ENCODE assay signal across 1 cellular context in genomic region chr3:138875754-138876664, GRCh38.
TF ChIP-seq lines count a peak whose summit lies in the region.

No MANE protein-coding gene starts in this region.

TF ChIP-seq in K562, 482 proteins besides CTCF, POLR2A, EP300 and RAD21 (continued from another document and continues in another):
- TF ChIP-seq HMGXB4 (CRISPR knock-in tag; IDR thresholded peaks at IDR 0.05): no peak
- no peak for TF ChIP-seq RERE (CRISPR knock-in tag; IDR thresholded peaks at IDR 0.05; ENCODE audit: borderline replicate concordance)
- TF ChIP-seq ZNF408 (CRISPR knock-in tag; IDR thresholded peaks at IDR 0.05; ENCODE audit: low read depth): no peak
- no peak for TF ChIP-seq NELFE (IDR thresholded peaks at IDR 0.05; ENCODE audit: insufficient read depth, insufficient read length)
- TF ChIP-seq ZNF512 (tag; IDR thresholded peaks at IDR 0.05): no peak
- TF ChIP-seq RB1 (IDR thresholded peaks at IDR 0.05; ENCODE audit: low read depth): no peak
- no peak for TF ChIP-seq THRA (IDR thresholded peaks at IDR 0.05)
- no peak for TF ChIP-seq ZBTB43 (CRISPR knock-in tag; IDR thresholded peaks at IDR 0.05)
- no peak for TF ChIP-seq PREB (CRISPR knock-in tag; IDR thresholded peaks at IDR 0.05)
- TF ChIP-seq E2F1 (CRISPR knock-in tag; IDR thresholded peaks at IDR 0.05): no peak; the same call in 1 of the 2 replicates
- TF ChIP-seq ZNF232 (CRISPR knock-in tag; IDR thresholded peaks at IDR 0.05): no peak
- peak in 1 of 2 experiments; percentile 85; a peak in 2 of 3 replicates for TF ChIP-seq CBX3 (IDR thresholded peaks at IDR 0.05; ENCODE audit: borderline replicate concordance in 1 of 2, low read length in 2 of 2)
- TF ChIP-seq ZNF143 (CRISPR knock-in tag; IDR thresholded peaks at IDR 0.05): no peak
- no peak for TF ChIP-seq TSHZ1 (CRISPR knock-in tag; IDR thresholded peaks at IDR 0.05)
- TF ChIP-seq STAT6 (CRISPR knock-in tag; IDR thresholded peaks at IDR 0.05): peak; percentile 58; the same call in 1 of the 2 replicates
- peak; percentile 99 for TF ChIP-seq CC2D1A (IDR thresholded peaks at IDR 0.05)
- peak; percentile 45; the same call in 1 of the 2 replicates for TF ChIP-seq ZNF384 (IDR thresholded peaks at IDR 0.05; ENCODE audit: low read depth, low read length)
- no peak for TF ChIP-seq ZNF511 (CRISPR knock-in tag; IDR thresholded peaks at IDR 0.05)
- no peak for TF ChIP-seq HNRNPH1 (optimal IDR thresholded peaks at IDR 0.05; ENCODE audit: low read depth, low read length)
- no peak for TF ChIP-seq MED1 (CRISPR knock-in tag; IDR thresholded peaks at IDR 0.05; ENCODE audit: borderline replicate concordance)
- TF ChIP-seq HSF4 (CRISPR knock-in tag; IDR thresholded peaks at IDR 0.05; ENCODE audit: borderline replicate concordance): no peak
- no peak for TF ChIP-seq ESRRB (CRISPR knock-in tag; IDR thresholded peaks at IDR 0.05; ENCODE audit: borderline replicate concordance)
- TF ChIP-seq MYNN (IDR thresholded peaks at IDR 0.05): peak; percentile 77; the same call in 1 of the 2 replicates
- no peak for TF ChIP-seq MYNN (CRISPR knock-in tag; IDR thresholded peaks at IDR 0.05)
- peak; percentile 96 for TF ChIP-seq HDAC2 (IDR thresholded peaks at IDR 0.05)
- peak; percentile 86 for TF ChIP-seq ZNF263 (CRISPR knock-in tag; IDR thresholded peaks at IDR 0.05; ENCODE audit: borderline replicate concordance)
- TF ChIP-seq TAL1 (IDR thresholded peaks at IDR 0.05): peak; percentile 99
- TF ChIP-seq ZNF121 (CRISPR knock-in tag; conservative IDR thresholded peaks at IDR 0.05): no peak
- TF ChIP-seq KDM1A (IDR thresholded peaks at IDR 0.05): peak; percentile 92 to 93
- TF ChIP-seq DDX20 (tag; IDR thresholded peaks at IDR 0.05; ENCODE audit: low read depth): peak; percentile 31
- TF ChIP-seq ARNT (IDR thresholded peaks at IDR 0.05): peak; percentile 99
- TF ChIP-seq MTF1 (CRISPR knock-in tag; IDR thresholded peaks at IDR 0.05; ENCODE audit: borderline replicate concordance): no peak
- TF ChIP-seq ZNF134 (CRISPR knock-in tag; conservative IDR thresholded peaks at IDR 0.05): no peak
- TF ChIP-seq TRIM25 (IDR thresholded peaks at IDR 0.05; ENCODE audit: borderline replicate concordance): no peak
- no peak for TF ChIP-seq ZNF77 (CRISPR knock-in tag; IDR thresholded peaks at IDR 0.05)
- TF ChIP-seq RBFOX2 (IDR thresholded peaks at IDR 0.05; ENCODE audit: low read depth, low read length): peak; percentile 57; the same call in 1 of the 2 replicates
- no peak for TF ChIP-seq TAF7 (tag; IDR thresholded peaks at IDR 0.05)
